ENCODE assay signal across 29 cellular contexts in the genomic region with DNA sequence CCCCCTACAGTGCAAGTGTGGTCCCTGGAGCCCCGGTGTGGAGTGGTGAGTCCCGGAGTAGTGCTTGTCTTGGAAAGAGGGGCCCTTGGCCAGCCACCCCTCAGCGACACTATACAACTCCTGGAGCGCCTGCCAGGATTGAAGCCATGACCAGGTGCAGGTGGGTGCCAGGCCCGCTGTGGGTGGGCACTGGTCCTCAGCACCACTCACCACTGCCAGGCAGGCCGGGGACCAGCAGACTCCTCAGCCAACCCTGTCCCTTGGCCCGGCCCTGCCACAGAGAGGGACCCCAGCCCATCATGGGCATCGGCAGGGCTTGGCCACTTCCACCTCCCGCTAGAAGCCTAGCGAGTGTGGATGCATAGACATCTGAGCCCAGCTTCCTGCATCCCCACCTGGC.
"Had no signal": no experiment of that assay in that cellular context is flagged by ENCODE, and none has a peak within 500 bp of the region (broad histone marks: within the 10 kb centered on the region; RNA-seq: fewer than 3 reads in every experiment).

No MANE protein-coding gene starts in this region.

- H3K4me1 ChIP-seq: colonic mucosa, esophagus muscularis mucosa, esophagus squamous epithelium, foreskin keratinocyte, gastrocnemius medialis, gastroesophageal sphincter, heart left ventricle, heart right ventricle had no signal

- H3K4me3 ChIP-seq: colonic mucosa, coronary artery, dorsolateral prefrontal cortex, esophagus muscularis mucosa, esophagus squamous epithelium, gastrocnemius medialis, gastroesophageal sphincter, heart left ventricle, heart right ventricle had no signal

- H3K9me3 ChIP-seq: colonic mucosa, esophagus muscularis mucosa, esophagus squamous epithelium, gastrocnemius medialis, gastroesophageal sphincter, heart left ventricle, heart right ventricle had no signal

- H3K4me3 Mint-ChIP-seq: dendritic cell treated with granulocyte-macrophage colony-stimulating factor and Interleukin-4, amounts not matched to agents 40 ng/mL and 50 ng/mL, for 4 days; effector memory CD8-positive, alpha-beta T cell; endodermal cell had no signal

- H3K27ac ChIP-seq: colonic mucosa, coronary artery, dorsolateral prefrontal cortex, epithelial cell of prostate, esophagus muscularis mucosa, esophagus squamous epithelium, foreskin keratinocyte, gastrocnemius medialis, gastroesophageal sphincter, heart left ventricle, heart right ventricle had no signal

- H3K4me1 Mint-ChIP-seq: endodermal cell had no signal

- H3K36me3 ChIP-seq: colonic mucosa had no signal

- H3K27ac Mint-ChIP-seq: dendritic cell treated with granulocyte-macrophage colony-stimulating factor and Interleukin-4, amounts not matched to agents 40 ng/mL and 50 ng/mL, for 4 days; effector memory CD8-positive, alpha-beta T cell; endodermal cell had no signal

- H3K9me3 Mint-ChIP-seq: dendritic cell treated with granulocyte-macrophage colony-stimulating factor and Interleukin-4, amounts not matched to agents 40 ng/mL and 50 ng/mL, for 4 days; effector memory CD8-positive, alpha-beta T cell; endodermal cell had no signal

- DNase-seq: colonic mucosa; cortex of kidney; dermis blood vessel endothelial cell; dorsolateral prefrontal cortex; effector CD4-positive, alpha-beta T cell; effector CD8-positive, alpha-beta T cell; effector memory CD4-positive, alpha-beta T cell; effector memory CD8-positive, alpha-beta T cell; endodermal cell; erythroblast; esophagus squamous epithelium; foreskin fibroblast; foreskin keratinocyte; foreskin melanocyte; gastrocnemius medialis; glutamatergic neuron; head of caudate nucleus; heart left ventricle; heart right ventricle had no signal

- FAIRE-seq: colon, endometrium, endothelial cell of umbilical vein, frontal cortex had no signal

- ATAC-seq: effector memory CD8-positive, alpha-beta T cell; esophagus mucosa; foreskin keratinocyte; gastrocnemius medialis; gastroesophageal sphincter; heart left ventricle; heart right ventricle had no signal

- H3K27me3 ChIP-seq: colonic mucosa, dorsolateral prefrontal cortex, esophagus muscularis mucosa, esophagus squamous epithelium, foreskin keratinocyte, gastrocnemius medialis, gastroesophageal sphincter, heart left ventricle, heart right ventricle had no signal
